Comparison of ENCODE assay signal across 27 cellular contexts in genomic region chr4:47488706-47489105, GRCh38.
"Had no signal": no experiment of that assay in that cellular context is flagged by ENCODE, and none has a peak within 500 bp of the region (broad histone marks: within the 10 kb centered on the region; RNA-seq: fewer than 3 reads in every experiment).

No MANE protein-coding gene starts in this region.

- H3K9me3 ChIP-seq: body of pancreas, colonic mucosa, gastrocnemius medialis, mucosa of descending colon, ovary, suprapubic skin, tibial artery had no signal

- ATAC-seq: activated CD4-positive, CD25-positive, alpha-beta regulatory T cell treated with anti-CD3 and anti-CD28 coated beads, Interleukin-2, amount 50 U/mL, for 24 hours; activated naive CD8-positive, alpha-beta T cell treated with anti-CD3 and anti-CD28 coated beads, Interleukin-2, amount 50 U/mL, for 24 hours; body of pancreas; gastrocnemius medialis; mucosa of descending colon had no signal

- H3K36me3 ChIP-seq: colonic mucosa, gastrocnemius medialis, ovary, suprapubic skin, tibial artery had no signal

- H3K27ac ChIP-seq: body of pancreas, colonic mucosa, dorsolateral prefrontal cortex, gastrocnemius medialis, left ventricle myocardium inferior, ovary, suprapubic skin, VCaP had no signal

- H3K27me3 ChIP-seq: body of pancreas, colonic mucosa, dorsolateral prefrontal cortex, gastrocnemius medialis, ovary, suprapubic skin, tibial artery had no signal

- H3K4me3 ChIP-seq: body of pancreas, colonic mucosa, gastrocnemius medialis, left ventricle myocardium inferior, lung, mucosa of descending colon, ovary, suprapubic skin, tibial artery had no signal

- DNase-seq: activated CD4-positive, alpha-beta T cell treated with anti-CD3 and anti-CD28 coated beads for 48 hours; activated CD4-positive, alpha-beta T cell treated with anti-CD3 and anti-CD28 coated beads, Interleukin-2, amount 50 U/mL, for 48 hours; activated CD8-positive, alpha-beta memory T cell treated with anti-CD3 and anti-CD28 coated beads for 24 hours; activated effector memory CD4-positive, alpha-beta T cell treated with Interleukin-2 at 50 U/mL for 16 hours; activated naive CD4-positive, alpha-beta T cell treated with anti-CD3 and anti-CD28 coated beads, Interleukin-2, amount 50 U/mL, for 16 hours; activated naive CD8-positive, alpha-beta T cell treated with anti-CD3 and anti-CD28 coated beads, Interleukin-2, amount 50 U/mL, for 24 hours; body of pancreas; colonic mucosa; dorsolateral prefrontal cortex; effector memory CD4-positive, alpha-beta T cell; gastrocnemius medialis; glutamatergic neuron; left ventricle myocardium inferior; mucosa of descending colon; ovary; retina; stimulated activated CD4-positive, alpha-beta T cell treated with anti-CD3 and anti-CD28 coated beads, Interleukin-15, amount 100 ng/mL, for 24 hours; stimulated activated CD4-positive, alpha-beta T cell treated with anti-CD3 and anti-CD28 coated beads, Interleukin-2, amount 100 ng/mL, for 24 hours; stimulated activated naive CD4-positive, alpha-beta T cell; T-helper 9 cell; tibial artery had no signal

- H3K27me3 Mint-ChIP-seq: activated naive CD8-positive, alpha-beta T cell treated with anti-CD3 and anti-CD28 coated beads, Interleukin-2, amount 50 U/mL, for 24 hours; progenitor cell of endocrine pancreas had no signal

- H3K4me3 Mint-ChIP-seq: activated naive CD8-positive, alpha-beta T cell treated with anti-CD3 and anti-CD28 coated beads, Interleukin-2, amount 50 U/mL, for 24 hours; T-helper 1 cell treated with Interleukin-12 subunit alpha and Interleukin-12 subunit beta and Interleukin-4 antibody, amounts not matched to agents 30 μg/mL and 1 μg/mL, for 36 hours had no signal

- H3K27ac Mint-ChIP-seq: activated naive CD8-positive, alpha-beta T cell treated with anti-CD3 and anti-CD28 coated beads, Interleukin-2, amount 50 U/mL, for 24 hours; progenitor cell of endocrine pancreas; T-helper 1 cell treated with Interleukin-12 subunit alpha and Interleukin-12 subunit beta and Interleukin-4 antibody, amounts not matched to agents 30 μg/mL and 1 μg/mL, for 36 hours had no signal

- H3K4me1 ChIP-seq: colonic mucosa had no signal

- H3K9me3 Mint-ChIP-seq: activated naive CD8-positive, alpha-beta T cell treated with anti-CD3 and anti-CD28 coated beads, Interleukin-2, amount 50 U/mL, for 24 hours; T-helper 1 cell treated with Interleukin-12 subunit alpha and Interleukin-12 subunit beta and Interleukin-4 antibody, amounts not matched to agents 30 μg/mL and 1 μg/mL, for 36 hours had no signal
